In the genomic region with DNA sequence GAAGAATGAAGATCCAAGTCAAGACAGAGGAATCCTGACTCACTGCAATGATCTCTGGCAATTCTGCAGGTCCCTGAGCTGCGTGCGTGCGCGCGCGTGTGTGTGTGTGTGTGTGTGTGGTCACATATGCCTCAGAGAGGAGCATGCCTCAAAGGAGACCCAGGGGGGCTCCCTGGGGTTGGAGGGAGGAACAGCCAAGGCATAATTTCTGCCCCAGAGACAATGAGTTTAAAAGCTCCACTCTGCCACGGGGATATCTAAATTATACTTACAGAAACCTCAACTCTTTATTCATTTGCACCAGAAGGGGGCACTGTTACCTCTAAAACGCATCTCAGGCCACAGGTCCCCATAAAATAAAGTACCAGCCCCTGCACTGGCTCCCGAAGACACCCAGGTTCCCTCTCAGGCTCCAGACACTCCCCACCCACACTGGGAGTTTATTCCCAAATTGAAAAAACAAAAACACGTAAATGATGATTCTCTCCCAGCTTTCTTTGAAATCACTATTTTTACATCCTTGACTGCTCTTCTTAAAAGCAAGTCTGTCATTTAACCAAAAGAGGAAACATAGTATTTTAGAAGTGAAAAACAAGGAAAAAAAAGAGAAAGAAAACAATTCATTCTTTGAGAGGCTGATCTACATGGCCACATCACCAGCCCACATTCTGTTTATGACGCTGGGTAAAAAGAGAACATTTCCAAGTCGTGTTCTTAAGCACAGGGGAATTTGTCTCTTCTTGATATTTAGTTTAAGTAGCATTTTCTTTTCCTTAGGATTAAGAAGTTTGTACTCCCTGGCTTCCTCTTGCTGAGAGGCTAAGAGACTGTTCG, we compare ENCODE assay signal across 9 cellular contexts.
DNase-seq lines count a peak whose midpoint lies in the region; ATAC-seq, FAIRE-seq and TF ChIP-seq lines count a peak whose summit lies in the region.
"Had no signal": no experiment of that assay in that cellular context is flagged by ENCODE, and none has a peak within 500 bp of the region (broad histone marks: within the 10 kb centered on the region; RNA-seq: fewer than 3 reads in every experiment).

No MANE protein-coding gene starts in this region.

- TF ChIP-seq CTCF in GM12878 (IDR thresholded peaks at IDR 0.05 in 2 of 3, conservative IDR thresholded peaks at IDR 0.05 in 1 of 3; ENCODE audit: control insufficient read depth in 2 of 3, extremely low read depth in 1 of 3, insufficient read depth in 1 of 3, low read depth in 3 of 3, low read length in 3 of 3) = peak; percentile 50 to 61 (median 50)

- H3K4me3 ChIP-seq in GM12878 = no peak overlapping the region

- peak; percentile 41 for FAIRE-seq in GM12878 (lab: Jason Lieb, UNC)
- FAIRE-seq: endothelial cell of umbilical vein had no signal

- peak overlapping the region; percentile 45; the same call in 1 of the 2 replicates for H3K27ac ChIP-seq in GM12878 (ENCODE audit: control insufficient read depth, insufficient read depth)

- WGBS in GM12878 (ENCODE audit: insufficient coverage, insufficient replicate concordance, low lambda C conversion rate, missing lambda C conversion rate) = 44% methylated on average over 13 of the region's 13 CpGs

- H3K36me3 ChIP-seq in GM12878 (ENCODE audit: control insufficient read depth in 2 of 2, insufficient read depth in 2 of 2, low read length in 1 of 2) = no peaks in the 10 kb centered on the region

- POLR2A ChIA-PET in GM12878 (lab: Charles Lee) = interaction anchor here (0.6 to 1.0 kb wide), 2 partner anchors 194 to 338 kb away, joined by 3 to 4 read pairs; no protein-coding TSS in a partner anchor

- H3K9ac ChIP-seq in GM12878 (ENCODE audit: control insufficient read depth, insufficient read depth, low read length) = no peak overlapping the region

- TF ChIP-seq POLR2A in GM12878 (IDR thresholded peaks at IDR 0.05; ENCODE audit: low read depth, low read length) = no peak

- in situ Hi-C loops in GM12878 (cut with MboI) = loop anchor here (5.0 to 10.0 kb wide), 4 partner anchors 58 to 1505 kb away; no protein-coding TSS in a partner anchor

- RAD21 ChIA-PET in GM12878 (lab: Charles Lee; ENCODE audit: unreplicated experiment) = interaction anchor here (0.6 to 4.7 kb wide), 29 partner anchors 14 to 1632 kb away, joined by 3 to 32 read pairs (median 4); no protein-coding TSS in a partner anchor

- TSS peak; percentile 37 for BruUV-seq in GM12878 (replicated peaks; lab: Mats Ljungman, UMichigan)

- H3K9me3 ChIP-seq in GM12878 (replicated peaks; ENCODE audit: control insufficient read depth, insufficient read depth, low read length) = peaks cover 6% of the 10 kb centered on the region

- H3K4me1 ChIP-seq in GM12878 (ENCODE audit: control insufficient read depth, insufficient read depth, low read length) = peaks cover 27% of the 10 kb centered on the region

- ATAC-seq in GM12878 (peak; percentile 78), HG02623 (IDR thresholded peaks at IDR 0.05; ENCODE audit: unreplicated experiment) (no peak), GM19467 (IDR thresholded peaks at IDR 0.05; ENCODE audit: unreplicated experiment) (no peak)

- intact Hi-C loops in GM12878 (cut with micrococcal nuclease; ENCODE audit: unreplicated experiment) = loop anchor here (1.0 to 5.0 kb wide), 4 partner anchors 60 to 588 kb away; no protein-coding TSS in a partner anchor

- DNase-seq in 8988T = peak; percentile 20
- DNase-seq in ELF-1 (ENCODE audit: low read depth, low spot score) = peak; percentile 66
- peak; percentile 56 for DNase-seq in NCI-H146 (lab: John Stamatoyannopoulos, UW)
- DNase-seq in GM12878 (ENCODE audit: low read depth, low spot score) = peak; percentile 37
- peak; percentile 79 for DNase-seq in iPS-NIHi7 (ENCODE audit: extremely low spot score)
- peak; percentile 15 for DNase-seq in smooth muscle cell of the brain vasculature (ENCODE audit: low read depth, low spot score)

- SMC1A ChIA-PET in GM12878 (lab: Charles Lee; ENCODE audit: uncharacterized antibody, unreplicated experiment) = interaction anchor here (0.6 to 8.1 kb wide), 25 partner anchors 10 to 1503 kb away, joined by 3 to 125 read pairs (median 3); no protein-coding TSS in a partner anchor

- H4K20me1 ChIP-seq in GM12878 (ENCODE audit: control insufficient read depth, insufficient read depth) = no peaks in the 10 kb centered on the region

- CTCF ChIA-PET in GM12878 (lab: Yijun Ruan, JAX) = interaction anchor here (0.6 to 8.8 kb wide), 36 partner anchors 10 to 1631 kb away, joined by 3 to 138 read pairs (median 5); no protein-coding TSS in a partner anchor

- no peaks in the 10 kb centered on the region for H3K27me3 ChIP-seq in GM12878 (replicated peaks in 1 of 2; ENCODE audit: control insufficient read depth in 2 of 2, insufficient read depth in 2 of 2, low read length in 1 of 2)

- H3K4me2 ChIP-seq in GM12878 (ENCODE audit: control insufficient read depth, insufficient read depth) = peak overlapping the region; percentile 31

- TF ChIP-seq RAD21 in GM12878 (IDR thresholded peaks at IDR 0.05; ENCODE audit: insufficient read depth, low read depth, low read length) = peak; percentile 86

- H3K79me2 ChIP-seq in GM12878 (ENCODE audit: control insufficient read depth, insufficient read depth, low read length) = no peaks in the 10 kb centered on the region

- H2AFZ ChIP-seq in GM12878 (ENCODE audit: control insufficient read depth, low read depth, low read length) = no peak overlapping the region

- TF ChIP-seq EP300 in GM12878 (IDR thresholded peaks at IDR 0.05; ENCODE audit: borderline replicate concordance in 1 of 2, control insufficient read depth in 1 of 2, low read depth in 2 of 2, low read length in 2 of 2) = no peak

TF ChIP-seq in GM12878, 131 proteins besides CTCF, POLR2A, EP300 and RAD21 (continues in another document):
- TF ChIP-seq, protein P1, sequence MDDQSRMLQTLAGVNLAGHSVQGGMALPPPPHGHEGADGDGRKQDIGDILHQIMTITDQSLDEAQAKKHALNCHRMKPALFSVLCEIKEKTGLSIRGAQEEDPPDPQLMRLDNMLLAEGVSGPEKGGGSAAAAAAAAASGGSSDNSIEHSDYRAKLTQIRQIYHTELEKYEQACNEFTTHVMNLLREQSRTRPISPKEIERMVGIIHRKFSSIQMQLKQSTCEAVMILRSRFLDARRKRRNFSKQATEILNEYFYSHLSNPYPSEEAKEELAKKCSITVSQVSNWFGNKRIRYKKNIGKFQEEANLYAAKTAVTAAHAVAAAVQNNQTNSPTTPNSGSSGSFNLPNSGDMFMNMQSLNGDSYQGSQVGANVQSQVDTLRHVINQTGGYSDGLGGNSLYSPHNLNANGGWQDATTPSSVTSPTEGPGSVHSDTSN (IDR thresholded peaks at IDR 0.05; ENCODE audit: insufficient replicate concordance, low read depth, low read length) = no peak
- TF ChIP-seq KAT2A (conservative IDR thresholded peaks at IDR 0.05; ENCODE audit: control insufficient read depth, low read depth, low read length) (no peak), MXI1 (IDR thresholded peaks at IDR 0.05; ENCODE audit: low read depth, low read length) (no peak), MTA2 (IDR thresholded peaks at IDR 0.05; ENCODE audit: low read depth) (no peak), IKZF2 (IDR thresholded peaks at IDR 0.05) (peak in 1 of 2 experiments; percentile 63; a peak in 3 of 4 replicates), NFIC (IDR thresholded peaks at IDR 0.05; ENCODE audit: low read depth, low read length) (no peak), CBX5 (IDR thresholded peaks at IDR 0.05; ENCODE audit: low read depth) (0 out of 2 replicates have a peak, but pooled peaks have one; percentile 32), RUNX3 (IDR thresholded peaks at IDR 0.05; ENCODE audit: low read length) (peak; percentile 52), EED (IDR thresholded peaks at IDR 0.05; ENCODE audit: low read depth) (peak; percentile 48; the same call in 1 of the 2 replicates), TCF7 (IDR thresholded peaks at IDR 0.05; ENCODE audit: borderline replicate concordance) (0 out of 2 replicates have a peak, but pooled peaks have one; percentile 24), CEBPB (IDR thresholded peaks at IDR 0.05; ENCODE audit: borderline replicate concordance in 1 of 2, low read depth in 2 of 2, low read length in 2 of 2) (0 out of 4 replicates have a peak, but pooled peaks of 1 of the 2 experiments have one; percentile 13), ZNF384 (IDR thresholded peaks at IDR 0.05; ENCODE audit: borderline replicate concordance, low read depth, low read length) (no peak)
- TF ChIP-seq, protein P2, sequence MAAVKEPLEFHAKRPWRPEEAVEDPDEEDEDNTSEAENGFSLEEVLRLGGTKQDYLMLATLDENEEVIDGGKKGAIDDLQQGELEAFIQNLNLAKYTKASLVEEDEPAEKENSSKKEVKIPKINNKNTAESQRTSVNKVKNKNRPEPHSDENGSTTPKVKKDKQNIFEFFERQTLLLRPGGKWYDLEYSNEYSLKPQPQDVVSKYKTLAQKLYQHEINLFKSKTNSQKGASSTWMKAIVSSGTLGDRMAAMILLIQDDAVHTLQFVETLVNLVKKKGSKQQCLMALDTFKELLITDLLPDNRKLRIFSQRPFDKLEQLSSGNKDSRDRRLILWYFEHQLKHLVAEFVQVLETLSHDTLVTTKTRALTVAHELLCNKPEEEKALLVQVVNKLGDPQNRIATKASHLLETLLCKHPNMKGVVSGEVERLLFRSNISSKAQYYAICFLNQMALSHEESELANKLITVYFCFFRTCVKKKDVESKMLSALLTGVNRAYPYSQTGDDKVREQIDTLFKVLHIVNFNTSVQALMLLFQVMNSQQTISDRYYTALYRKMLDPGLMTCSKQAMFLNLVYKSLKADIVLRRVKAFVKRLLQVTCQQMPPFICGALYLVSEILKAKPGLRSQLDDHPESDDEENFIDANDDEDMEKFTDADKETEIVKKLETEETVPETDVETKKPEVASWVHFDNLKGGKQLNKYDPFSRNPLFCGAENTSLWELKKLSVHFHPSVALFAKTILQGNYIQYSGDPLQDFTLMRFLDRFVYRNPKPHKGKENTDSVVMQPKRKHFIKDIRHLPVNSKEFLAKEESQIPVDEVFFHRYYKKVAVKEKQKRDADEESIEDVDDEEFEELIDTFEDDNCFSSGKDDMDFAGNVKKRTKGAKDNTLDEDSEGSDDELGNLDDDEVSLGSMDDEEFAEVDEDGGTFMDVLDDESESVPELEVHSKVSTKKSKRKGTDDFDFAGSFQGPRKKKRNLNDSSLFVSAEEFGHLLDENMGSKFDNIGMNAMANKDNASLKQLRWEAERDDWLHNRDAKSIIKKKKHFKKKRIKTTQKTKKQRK (IDR thresholded peaks at IDR 0.05; ENCODE audit: low read depth, low read length) = no peak

Comparison
In these comparisons a context has a peak if more than half of its experiments do, and no peak if none do; other contexts are left out.
1. DNase-seq: peak in every context shown above with its lines; median percentile 79 in iPS-NIHi7; 66 in ELF-1; 56 in NCI-H146; 37 in GM12878; 20 in 8988T; 15 in smooth muscle cell of the brain vasculature.